8 cellular contexts compared by ENCODE assay signal in the genomic region with DNA sequence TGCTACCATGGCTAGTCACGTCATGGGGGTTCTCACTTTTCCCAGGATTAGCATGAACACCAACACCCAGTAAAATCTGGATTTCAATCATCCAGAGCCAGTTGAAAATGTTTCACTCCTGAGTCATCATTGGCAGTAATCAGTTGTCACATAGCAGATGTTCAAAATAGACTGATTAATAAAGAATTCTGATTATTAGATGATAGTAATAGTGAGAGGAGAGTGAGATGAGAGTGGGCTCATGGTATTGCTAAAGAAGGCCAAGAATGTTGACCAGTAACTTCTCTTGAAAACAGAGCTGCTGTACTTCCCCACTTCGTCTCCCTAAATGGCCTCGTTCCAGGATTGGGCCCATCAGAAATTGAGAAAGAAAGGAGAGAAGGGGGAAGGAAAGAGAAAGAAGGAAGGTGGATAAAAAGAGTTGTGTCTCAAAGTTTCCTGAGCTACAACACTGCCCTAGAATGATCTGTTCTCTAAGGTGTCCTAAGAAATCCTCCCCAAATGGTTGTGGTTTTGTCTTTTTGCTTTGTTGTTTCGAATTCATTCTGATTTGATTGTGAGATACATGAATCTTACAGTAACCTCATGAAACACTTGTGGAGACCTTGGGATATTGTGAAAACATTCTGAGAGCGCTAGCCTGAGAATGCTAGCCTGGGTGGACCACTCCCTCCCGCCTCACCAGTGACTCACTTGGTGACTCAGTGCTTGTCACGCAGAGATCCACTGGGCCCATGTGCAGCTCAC.
DNase-seq lines count a peak whose midpoint lies in the region; ATAC-seq and TF ChIP-seq lines count a peak whose summit lies in the region.

No MANE protein-coding gene starts in this region.

- H3K36me3 ChIP-seq in fibroblast of lung (ENCODE audit: control insufficient read depth, insufficient read depth, low read length) = no peaks in the 10 kb centered on the region

- H3K79me2 ChIP-seq in fibroblast of lung (ENCODE audit: control insufficient read depth, insufficient read depth, low read length) = no peaks in the 10 kb centered on the region

- in situ Hi-C loops in ACHN (cut with HindIII; ENCODE audit: low pct_ligation_motif_present, low pct_unique_long_range_greater_than_20kb, low sequenced_read_pairs) = no loop called here

- no peaks in the 10 kb centered on the region for H4K20me1 ChIP-seq in fibroblast of lung (ENCODE audit: control insufficient read depth, extremely low read depth, insufficient read depth, low read length)

- peaks cover 8% of the 10 kb centered on the region for H3K4me1 ChIP-seq in fibroblast of lung (ENCODE audit: control insufficient read depth, extremely low read depth, insufficient read depth, low read length)

- H3K9ac ChIP-seq in fibroblast of lung (ENCODE audit: insufficient read depth, low read length) = peak overlapping the region; percentile 60

- peak overlapping the region; percentile 11 for H2AFZ ChIP-seq in fibroblast of lung (ENCODE audit: low read length)

- H3K27ac ChIP-seq in fibroblast of lung (ENCODE audit: insufficient read depth, low read length) = peak overlapping the region; percentile 98

- ATAC-seq in HG03520 (IDR thresholded peaks at IDR 0.05; ENCODE audit: unreplicated experiment) (no peak), GM21423 (IDR thresholded peaks at IDR 0.05; ENCODE audit: unreplicated experiment) (no peak)

- H3K27me3 ChIP-seq in fibroblast of lung (ENCODE audit: control insufficient read depth, insufficient read depth, low read length) = no peaks in the 10 kb centered on the region

- no peak overlapping the region for H3K4me3 ChIP-seq in Jurkat, Clone E6-1 (ENCODE audit: low read length)
- peak overlapping the region in 1 of 4 experiments; percentile 2 for H3K4me3 ChIP-seq in fibroblast of lung (replicated peaks in 1 of 4; ENCODE audit: control extremely low read depth in 1 of 4, insufficient read depth in 1 of 4, low read depth in 3 of 4, low read length in 4 of 4)

- H3K4me2 ChIP-seq in fibroblast of lung (ENCODE audit: extremely low read depth, insufficient read depth, low read length) = peak overlapping the region; percentile 73

- no peaks in the 10 kb centered on the region for H3K9me3 ChIP-seq in fibroblast of lung (ENCODE audit: control insufficient read depth, insufficient read depth, low read depth, low read length)

- TF ChIP-seq CTCF in fibroblast of lung (conservative IDR thresholded peaks at IDR 0.05 in 1 of 2, IDR thresholded peaks at IDR 0.05 in 1 of 2; ENCODE audit: low read depth in 1 of 2, low read length in 2 of 2) = no peak

- DNase-seq in ACHN (peak; percentile 87), fibroblast of lung (ENCODE audit: low read depth in 2 of 2) (peak; percentile 98 to 99), smooth muscle cell of the brain vasculature (ENCODE audit: low read depth, low spot score) (peak; percentile 89), NCI-H345 treated with DMSO at 0.1 percent for 48 hours (lab: John Stamatoyannopoulos, UW; ENCODE audit: unreplicated experiment) (no peak)
- DNase-seq in Jurkat, Clone E6-1 (ENCODE audit: low read depth, low spot score) = peak; percentile 64
- peak; percentile 78 for DNase-seq in activated CD8-positive, alpha-beta memory T cell treated with anti-CD3 and anti-CD28 coated beads, Interleukin-2, amount 50 U/mL, for 24 hours (ENCODE audit: extremely low read depth)
